ENCODE assay signal across 2 cellular contexts in the genomic region with DNA sequence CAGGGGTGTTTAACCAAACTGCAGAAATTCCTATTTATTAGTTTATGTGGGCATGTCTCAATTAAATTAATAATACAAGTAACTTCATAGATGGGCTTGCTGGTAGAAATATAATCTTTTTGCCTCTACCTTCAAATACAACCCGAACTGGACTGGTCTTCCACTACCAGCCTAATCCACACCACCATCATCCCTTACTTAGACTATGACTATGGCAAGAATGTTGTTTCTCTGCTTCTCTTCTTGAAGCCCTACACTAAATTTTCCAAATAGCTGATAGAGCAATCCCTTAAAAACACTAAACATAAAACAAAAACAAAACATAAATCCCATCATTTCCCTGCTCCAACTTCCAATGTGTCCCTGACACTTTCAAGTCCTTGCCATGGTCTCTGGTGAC.
TF ChIP-seq lines count a peak whose summit lies in the region.

No MANE protein-coding gene starts in this region.

TF ChIP-seq in GM12878, 131 proteins besides CTCF, POLR2A, EP300 and RAD21:
- TF ChIP-seq IKZF1 (conservative IDR thresholded peaks at IDR 0.05) (no peak), IRF5 (IDR thresholded peaks at IDR 0.05; ENCODE audit: borderline replicate concordance) (no peak), CREM (IDR thresholded peaks at IDR 0.05; ENCODE audit: low read depth) (no peak), JUNB (IDR thresholded peaks at IDR 0.05) (no peak), BRCA1 (IDR thresholded peaks at IDR 0.05; ENCODE audit: low read depth, low read length) (no peak), REST (IDR thresholded peaks at IDR 0.05; ENCODE audit: low read depth, low read length) (no peak), ZNF622 (IDR thresholded peaks at IDR 0.05) (no peak), SIX5 (IDR thresholded peaks at IDR 0.05; ENCODE audit: low read depth, low read length, severe bottlenecking) (no peak), TARDBP (IDR thresholded peaks at IDR 0.05; ENCODE audit: borderline replicate concordance) (no peak), POU2F2 (IDR thresholded peaks at IDR 0.05; ENCODE audit: borderline replicate concordance, low read depth, low read length) (no peak), ESRRA (IDR thresholded peaks at IDR 0.05; ENCODE audit: low read length) (no peak), STAT1 (conservative IDR thresholded peaks at IDR 0.05) (no peak), ZSCAN29 (IDR thresholded peaks at IDR 0.05) (no peak), TCF7 (IDR thresholded peaks at IDR 0.05; ENCODE audit: borderline replicate concordance) (no peak), IKZF2 (IDR thresholded peaks at IDR 0.05) (no peak), POLR2AphosphoS5 (IDR thresholded peaks at IDR 0.05; ENCODE audit: low read length) (no peak)
- TF ChIP-seq, protein P1, sequence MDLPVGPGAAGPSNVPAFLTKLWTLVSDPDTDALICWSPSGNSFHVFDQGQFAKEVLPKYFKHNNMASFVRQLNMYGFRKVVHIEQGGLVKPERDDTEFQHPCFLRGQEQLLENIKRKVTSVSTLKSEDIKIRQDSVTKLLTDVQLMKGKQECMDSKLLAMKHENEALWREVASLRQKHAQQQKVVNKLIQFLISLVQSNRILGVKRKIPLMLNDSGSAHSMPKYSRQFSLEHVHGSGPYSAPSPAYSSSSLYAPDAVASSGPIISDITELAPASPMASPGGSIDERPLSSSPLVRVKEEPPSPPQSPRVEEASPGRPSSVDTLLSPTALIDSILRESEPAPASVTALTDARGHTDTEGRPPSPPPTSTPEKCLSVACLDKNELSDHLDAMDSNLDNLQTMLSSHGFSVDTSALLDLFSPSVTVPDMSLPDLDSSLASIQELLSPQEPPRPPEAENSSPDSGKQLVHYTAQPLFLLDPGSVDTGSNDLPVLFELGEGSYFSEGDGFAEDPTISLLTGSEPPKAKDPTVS (IDR thresholded peaks at IDR 0.05; ENCODE audit: low read depth, low read length): no peak

TF ChIP-seq in SK-N-SH, 30 proteins besides CTCF, POLR2A, EP300 and RAD21:
- TF ChIP-seq CHD2 (IDR thresholded peaks at IDR 0.05; ENCODE audit: low read length, partially characterized antibody) (no peak), POLR2AphosphoS5 (IDR thresholded peaks at IDR 0.05; ENCODE audit: low read depth, low read length) (no peak), FOXJ3 (CRISPR knock-in tag; IDR thresholded peaks at IDR 0.05) (no peak), SIN3A (IDR thresholded peaks at IDR 0.05; ENCODE audit: borderline replicate concordance, low read depth, low read length) (no peak), NRF1 (IDR thresholded peaks at IDR 0.05; ENCODE audit: low read depth, low read length) (no peak), FOSL2 (IDR thresholded peaks at IDR 0.05; ENCODE audit: borderline replicate concordance, low read depth) (no peak), FOXM1 (IDR thresholded peaks at IDR 0.05; ENCODE audit: low read depth) (no peak), EZH2phosphoT487 (IDR thresholded peaks at IDR 0.05; ENCODE audit: borderline replicate concordance, low read depth) (no peak), NFIC (IDR thresholded peaks at IDR 0.05; ENCODE audit: borderline replicate concordance) (no peak)
- TF ChIP-seq, protein P2, sequence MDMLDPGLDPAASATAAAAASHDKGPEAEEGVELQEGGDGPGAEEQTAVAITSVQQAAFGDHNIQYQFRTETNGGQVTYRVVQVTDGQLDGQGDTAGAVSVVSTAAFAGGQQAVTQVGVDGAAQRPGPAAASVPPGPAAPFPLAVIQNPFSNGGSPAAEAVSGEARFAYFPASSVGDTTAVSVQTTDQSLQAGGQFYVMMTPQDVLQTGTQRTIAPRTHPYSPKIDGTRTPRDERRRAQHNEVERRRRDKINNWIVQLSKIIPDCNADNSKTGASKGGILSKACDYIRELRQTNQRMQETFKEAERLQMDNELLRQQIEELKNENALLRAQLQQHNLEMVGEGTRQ (IDR thresholded peaks at IDR 0.05; ENCODE audit: borderline replicate concordance, low read depth, low read length): no peak
TF ChIP-seq in SK-N-SH: peak in this region for 0.
